ENCODE assay signal across 2 cellular contexts in the genomic region with DNA sequence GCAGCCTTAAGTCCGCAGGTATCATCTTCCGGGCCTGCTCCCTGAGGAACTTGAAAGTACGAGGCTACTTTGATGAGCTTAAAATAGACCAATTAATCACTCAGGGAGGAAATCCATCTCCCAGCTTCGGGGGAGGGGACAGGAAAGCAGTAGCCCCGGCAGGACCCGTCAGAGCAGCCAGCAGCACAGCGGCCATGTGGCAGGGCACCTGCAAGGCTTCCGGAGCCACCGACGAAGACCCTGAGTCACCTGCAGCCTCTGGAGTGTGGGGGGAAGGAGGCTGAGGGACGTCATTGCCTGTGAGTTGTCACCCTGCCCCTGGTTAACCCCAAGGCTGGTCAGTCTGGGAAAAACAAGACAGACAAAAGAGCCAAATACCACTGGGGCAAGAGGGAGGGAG.
TF ChIP-seq lines count a peak whose summit lies in the region.

No MANE protein-coding gene starts in this region.

TF ChIP-seq in SK-N-SH treated with all-trans-retinoic acid at 6 μM for 48 hours, 23 proteins besides CTCF, POLR2A, EP300 and RAD21 (continued from another document):
- TF ChIP-seq, protein P1, sequence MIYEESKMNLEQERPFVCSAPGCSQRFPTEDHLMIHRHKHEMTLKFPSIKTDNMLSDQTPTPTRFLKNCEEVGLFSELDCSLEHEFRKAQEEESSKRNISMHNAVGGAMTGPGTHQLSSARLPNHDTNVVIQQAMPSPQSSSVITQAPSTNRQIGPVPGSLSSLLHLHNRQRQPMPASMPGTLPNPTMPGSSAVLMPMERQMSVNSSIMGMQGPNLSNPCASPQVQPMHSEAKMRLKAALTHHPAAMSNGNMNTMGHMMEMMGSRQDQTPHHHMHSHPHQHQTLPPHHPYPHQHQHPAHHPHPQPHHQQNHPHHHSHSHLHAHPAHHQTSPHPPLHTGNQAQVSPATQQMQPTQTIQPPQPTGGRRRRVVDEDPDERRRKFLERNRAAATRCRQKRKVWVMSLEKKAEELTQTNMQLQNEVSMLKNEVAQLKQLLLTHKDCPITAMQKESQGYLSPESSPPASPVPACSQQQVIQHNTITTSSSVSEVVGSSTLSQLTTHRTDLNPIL (CRISPR knock-in tag; IDR thresholded peaks at IDR 0.05; ENCODE audit: low read depth) = no peak
- TF ChIP-seq ZNF8 (CRISPR knock-in tag; IDR thresholded peaks at IDR 0.05) = no peak

TF ChIP-seq in GM23338, 12 proteins besides CTCF, POLR2A, EP300 and RAD21:
- TF ChIP-seq, protein P2, sequence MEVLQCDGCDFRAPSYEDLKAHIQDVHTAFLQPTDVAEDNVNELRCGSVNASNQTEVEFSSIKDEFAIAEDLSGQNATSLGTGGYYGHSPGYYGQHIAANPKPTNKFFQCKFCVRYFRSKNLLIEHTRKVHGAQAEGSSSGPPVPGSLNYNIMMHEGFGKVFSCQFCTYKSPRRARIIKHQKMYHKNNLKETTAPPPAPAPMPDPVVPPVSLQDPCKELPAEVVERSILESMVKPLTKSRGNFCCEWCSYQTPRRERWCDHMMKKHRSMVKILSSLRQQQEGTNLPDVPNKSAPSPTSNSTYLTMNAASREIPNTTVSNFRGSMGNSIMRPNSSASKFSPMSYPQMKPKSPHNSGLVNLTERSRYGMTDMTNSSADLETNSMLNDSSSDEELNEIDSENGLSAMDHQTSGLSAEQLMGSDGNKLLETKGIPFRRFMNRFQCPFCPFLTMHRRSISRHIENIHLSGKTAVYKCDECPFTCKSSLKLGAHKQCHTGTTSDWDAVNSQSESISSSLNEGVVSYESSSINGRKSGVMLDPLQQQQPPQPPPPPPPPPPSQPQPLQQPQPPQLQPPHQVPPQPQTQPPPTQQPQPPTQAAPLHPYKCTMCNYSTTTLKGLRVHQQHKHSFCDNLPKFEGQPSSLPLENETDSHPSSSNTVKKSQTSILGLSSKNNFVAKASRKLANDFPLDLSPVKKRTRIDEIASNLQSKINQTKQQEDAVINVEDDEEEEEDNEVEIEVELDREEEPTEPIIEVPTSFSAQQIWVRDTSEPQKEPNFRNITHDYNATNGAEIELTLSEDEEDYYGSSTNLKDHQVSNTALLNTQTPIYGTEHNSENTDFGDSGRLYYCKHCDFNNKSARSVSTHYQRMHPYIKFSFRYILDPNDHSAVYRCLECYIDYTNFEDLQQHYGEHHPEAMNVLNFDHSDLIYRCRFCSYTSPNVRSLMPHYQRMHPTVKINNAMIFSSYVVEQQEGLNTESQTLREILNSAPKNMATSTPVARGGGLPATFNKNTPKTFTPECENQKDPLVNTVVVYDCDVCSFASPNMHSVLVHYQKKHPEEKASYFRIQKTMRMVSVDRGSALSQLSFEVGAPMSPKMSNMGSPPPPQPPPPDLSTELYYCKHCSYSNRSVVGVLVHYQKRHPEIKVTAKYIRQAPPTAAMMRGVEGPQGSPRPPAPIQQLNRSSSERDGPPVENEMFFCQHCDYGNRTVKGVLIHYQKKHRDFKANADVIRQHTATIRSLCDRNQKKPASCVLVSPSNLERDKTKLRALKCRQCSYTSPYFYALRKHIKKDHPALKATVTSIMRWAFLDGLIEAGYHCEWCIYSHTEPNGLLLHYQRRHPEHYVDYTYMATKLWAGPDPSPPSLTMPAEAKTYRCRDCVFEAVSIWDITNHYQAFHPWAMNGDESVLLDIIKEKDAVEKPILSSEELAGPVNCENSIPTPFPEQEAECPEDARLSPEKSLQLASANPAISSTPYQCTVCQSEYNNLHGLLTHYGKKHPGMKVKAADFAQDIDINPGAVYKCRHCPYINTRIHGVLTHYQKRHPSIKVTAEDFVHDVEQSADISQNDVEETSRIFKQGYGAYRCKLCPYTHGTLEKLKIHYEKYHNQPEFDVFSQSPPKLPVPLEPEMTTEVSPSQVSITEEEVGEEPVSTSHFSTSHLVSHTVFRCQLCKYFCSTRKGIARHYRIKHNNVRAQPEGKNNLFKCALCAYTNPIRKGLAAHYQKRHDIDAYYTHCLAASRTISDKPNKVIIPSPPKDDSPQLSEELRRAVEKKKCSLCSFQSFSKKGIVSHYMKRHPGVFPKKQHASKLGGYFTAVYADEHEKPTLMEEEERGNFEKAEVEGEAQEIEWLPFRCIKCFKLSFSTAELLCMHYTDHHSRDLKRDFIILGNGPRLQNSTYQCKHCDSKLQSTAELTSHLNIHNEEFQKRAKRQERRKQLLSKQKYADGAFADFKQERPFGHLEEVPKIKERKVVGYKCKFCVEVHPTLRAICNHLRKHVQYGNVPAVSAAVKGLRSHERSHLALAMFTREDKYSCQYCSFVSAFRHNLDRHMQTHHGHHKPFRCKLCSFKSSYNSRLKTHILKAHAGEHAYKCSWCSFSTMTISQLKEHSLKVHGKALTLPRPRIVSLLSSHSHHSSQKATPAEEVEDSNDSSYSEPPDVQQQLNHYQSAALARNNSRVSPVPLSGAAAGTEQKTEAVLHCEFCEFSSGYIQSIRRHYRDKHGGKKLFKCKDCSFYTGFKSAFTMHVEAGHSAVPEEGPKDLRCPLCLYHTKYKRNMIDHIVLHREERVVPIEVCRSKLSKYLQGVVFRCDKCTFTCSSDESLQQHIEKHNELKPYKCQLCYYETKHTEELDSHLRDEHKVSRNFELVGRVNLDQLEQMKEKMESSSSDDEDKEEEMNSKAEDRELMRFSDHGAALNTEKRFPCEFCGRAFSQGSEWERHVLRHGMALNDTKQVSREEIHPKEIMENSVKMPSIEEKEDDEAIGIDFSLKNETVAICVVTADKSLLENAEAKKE (CRISPR knock-in tag; IDR thresholded peaks at IDR 0.05) = no peak
- TF ChIP-seq CREB1 (CRISPR knock-in tag; IDR thresholded peaks at IDR 0.05; ENCODE audit: low read depth) (no peak), STAT1 (IDR thresholded peaks at IDR 0.05; ENCODE audit: unreplicated experiment) (no peak), ZNF114 (CRISPR knock-in tag; IDR thresholded peaks at IDR 0.05) (no peak), ZNF331 (CRISPR knock-in tag; IDR thresholded peaks at IDR 0.05; ENCODE audit: low read depth) (no peak), POLR2AphosphoS5 (IDR thresholded peaks at IDR 0.05; ENCODE audit: low read depth) (no peak), JUNB (IDR thresholded peaks at IDR 0.05; ENCODE audit: unreplicated experiment) (no peak)
- TF ChIP-seq, protein P3, sequence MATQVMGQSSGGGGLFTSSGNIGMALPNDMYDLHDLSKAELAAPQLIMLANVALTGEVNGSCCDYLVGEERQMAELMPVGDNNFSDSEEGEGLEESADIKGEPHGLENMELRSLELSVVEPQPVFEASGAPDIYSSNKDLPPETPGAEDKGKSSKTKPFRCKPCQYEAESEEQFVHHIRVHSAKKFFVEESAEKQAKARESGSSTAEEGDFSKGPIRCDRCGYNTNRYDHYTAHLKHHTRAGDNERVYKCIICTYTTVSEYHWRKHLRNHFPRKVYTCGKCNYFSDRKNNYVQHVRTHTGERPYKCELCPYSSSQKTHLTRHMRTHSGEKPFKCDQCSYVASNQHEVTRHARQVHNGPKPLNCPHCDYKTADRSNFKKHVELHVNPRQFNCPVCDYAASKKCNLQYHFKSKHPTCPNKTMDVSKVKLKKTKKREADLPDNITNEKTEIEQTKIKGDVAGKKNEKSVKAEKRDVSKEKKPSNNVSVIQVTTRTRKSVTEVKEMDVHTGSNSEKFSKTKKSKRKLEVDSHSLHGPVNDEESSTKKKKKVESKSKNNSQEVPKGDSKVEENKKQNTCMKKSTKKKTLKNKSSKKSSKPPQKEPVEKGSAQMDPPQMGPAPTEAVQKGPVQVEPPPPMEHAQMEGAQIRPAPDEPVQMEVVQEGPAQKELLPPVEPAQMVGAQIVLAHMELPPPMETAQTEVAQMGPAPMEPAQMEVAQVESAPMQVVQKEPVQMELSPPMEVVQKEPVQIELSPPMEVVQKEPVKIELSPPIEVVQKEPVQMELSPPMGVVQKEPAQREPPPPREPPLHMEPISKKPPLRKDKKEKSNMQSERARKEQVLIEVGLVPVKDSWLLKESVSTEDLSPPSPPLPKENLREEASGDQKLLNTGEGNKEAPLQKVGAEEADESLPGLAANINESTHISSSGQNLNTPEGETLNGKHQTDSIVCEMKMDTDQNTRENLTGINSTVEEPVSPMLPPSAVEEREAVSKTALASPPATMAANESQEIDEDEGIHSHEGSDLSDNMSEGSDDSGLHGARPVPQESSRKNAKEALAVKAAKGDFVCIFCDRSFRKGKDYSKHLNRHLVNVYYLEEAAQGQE (IDR thresholded peaks at IDR 0.05; ENCODE audit: unreplicated experiment) = no peak
TF ChIP-seq in GM23338: peak in this region for 0.
